Comparison of ENCODE assay signal across 4 cellular contexts in genomic region chr5:138052718-138053117, GRCh38. TPM values are rescaled to one million over a fixed set of nuclear protein-coding genes. Genes with fewer than 3 reads are reported as not detected.
"Had no signal": no experiment of that assay in that cellular context is flagged by ENCODE, and none has a peak within 500 bp of the region (broad histone marks: within the 10 kb centered on the region; RNA-seq: fewer than 3 reads in every experiment).

No MANE protein-coding gene starts in this region.

RNA-seq across cellular contexts. Expression of gene WNT8A, which starts 31.1 kb away (rescaled TPM):
- total RNA-seq: GM23248, H4, HT-29 had no signal
- polyA plus RNA-seq: GM23248, IgD-negative memory B cell had no signal
